In the genomic region with DNA sequence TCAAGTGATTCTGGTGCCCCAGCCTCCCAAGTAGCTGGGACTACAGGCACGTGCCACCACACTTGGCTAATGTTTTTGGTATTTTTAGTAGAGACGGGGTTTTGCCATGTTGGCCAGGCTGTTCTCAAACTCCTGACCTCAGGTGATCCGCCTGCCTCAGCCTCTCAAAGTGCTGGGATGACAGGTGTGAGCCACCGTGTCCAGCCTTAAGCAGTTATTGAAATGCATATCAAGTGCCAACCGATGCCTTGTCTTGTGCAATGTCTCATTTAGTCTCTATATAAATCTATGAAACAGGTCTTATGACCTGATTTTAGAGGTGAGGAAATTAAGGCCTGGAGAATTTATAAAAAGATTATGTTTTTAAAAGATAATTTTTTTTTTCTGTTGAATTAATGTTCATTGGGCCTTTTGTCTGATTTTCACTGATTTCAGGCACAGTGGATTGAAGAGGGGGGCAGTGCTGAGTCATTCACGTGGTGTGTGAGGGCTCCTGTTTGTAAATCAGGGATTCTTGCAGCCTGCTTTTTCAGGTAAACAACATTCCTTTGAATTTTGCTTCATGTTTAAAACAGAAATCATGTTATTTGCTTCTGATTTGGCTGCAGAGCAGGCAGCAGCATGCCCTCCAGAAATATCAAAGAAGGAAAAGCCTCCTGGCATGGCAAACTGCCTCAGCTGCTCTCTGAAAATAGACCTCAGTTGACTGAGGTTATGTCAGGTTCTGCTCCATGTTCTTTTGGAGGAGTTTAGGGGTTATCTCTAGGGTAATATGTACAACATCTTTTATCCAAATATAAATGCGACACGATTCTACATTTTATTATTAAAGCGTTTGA, we compare ENCODE assay signal across 29 cellular contexts.
DNase-seq lines count a peak whose midpoint lies in the region; ATAC-seq, FAIRE-seq and TF ChIP-seq lines count a peak whose summit lies in the region.
"Had no signal": no experiment of that assay in that cellular context is flagged by ENCODE, and none has a peak within 500 bp of the region (broad histone marks: within the 10 kb centered on the region; RNA-seq: fewer than 3 reads in every experiment).

No MANE protein-coding gene starts in this region.

- H3K9ac ChIP-seq in endodermal cell (ENCODE audit: extremely low read depth, low read length, poor library complexity, severe bottlenecking), result no peak overlapping the region
- no peak overlapping the region for H3K9ac ChIP-seq in keratinocyte (ENCODE audit: control insufficient read depth, extremely low read depth, insufficient read depth, low read length)

- H3K27ac ChIP-seq in right atrium auricular region (no peak overlapping the region), endodermal cell (ENCODE audit: low read depth, low read length) (no peak overlapping the region), keratinocyte (ENCODE audit: control insufficient read depth, insufficient read depth, low read length) (peak overlapping the region; percentile 65), dorsolateral prefrontal cortex (no peak overlapping the region)
- H3K27ac ChIP-seq in effector memory CD4-positive, alpha-beta T cell (ENCODE audit: insufficient read depth, low read length, poor library complexity, severe bottlenecking), result no peak overlapping the region
- H3K27ac ChIP-seq: lower lobe of right lung, Peyer's patch, SK-N-MC, stomach had no signal

- H3K79me2 ChIP-seq in keratinocyte (ENCODE audit: control insufficient read depth, insufficient read depth, low read length), result no peaks in the 10 kb centered on the region

- intact Hi-C loops in Right ventricle myocardium superior (cut with DNase I) (no loop called here), dorsolateral prefrontal cortex (cut with DNase I) (no loop called here)

- peak; percentile 83 for FAIRE-seq in keratinocyte (lab: Jason Lieb, UNC)
- FAIRE-seq: frontal cortex, GM18507 had no signal

- no peaks in the 10 kb centered on the region for H3K27me3 ChIP-seq in right atrium auricular region
- no peaks in the 10 kb centered on the region for H3K27me3 ChIP-seq in endodermal cell (ENCODE audit: control insufficient read depth, insufficient read depth, low read length, poor library complexity, severe bottlenecking)
- no peaks in the 10 kb centered on the region for H3K27me3 ChIP-seq in keratinocyte (ENCODE audit: control insufficient read depth, extremely low read depth, insufficient read depth, low read length)
- H3K27me3 ChIP-seq in dorsolateral prefrontal cortex, result peaks cover 0 to 14% (median 0%) of the 10 kb centered on the region in 45 donors
- no peaks in the 10 kb centered on the region for H3K27me3 ChIP-seq in effector memory CD4-positive, alpha-beta T cell (replicated peaks; ENCODE audit: control insufficient read depth, insufficient read depth, low read length, poor library complexity, severe bottlenecking)
- H3K27me3 ChIP-seq: Peyer's patch, stomach had no signal

- DNase-seq in Right ventricle myocardium superior (no peak), right atrium auricular region (ENCODE audit: low spot score) (no peak), endodermal cell (no peak), keratinocyte (ENCODE audit: low read depth, low spot score) (peak; percentile 25), dorsolateral prefrontal cortex (no peak)
- no peak for DNase-seq in activated CD4-positive, CD25-positive, alpha-beta regulatory T cell (lab: John Stamatoyannopoulos, UW)
- no peak for DNase-seq in effector memory CD4-positive, alpha-beta T cell
- DNase-seq: activated CD4-positive, alpha-beta T cell treated with anti-CD3 and anti-CD28 coated beads, Interleukin-2, amount 10 ng/mL, durations not matched to agents 24 days and 14 days; activated CD8-positive, alpha-beta memory T cell treated with anti-CD3 and anti-CD28 coated beads, Interleukin-2, amount 10 ng/mL, durations not matched to agents 7 days and 5 days; activated naive CD4-positive, alpha-beta T cell treated with anti-CD3 and anti-CD28 coated beads for 36 hours; DMS53; GDM1; GOT3; islet precursor cell; Karpas-422; lower lobe of right lung; MV-4-11; NCI-H2171 treated with DMSO at 0.1 percent for 48 hours; NCI-H524 treated with DMSO at 0.1 percent for 48 hours; Peyer's patch; stomach; T-helper 2 cell; trophoblast cell had no signal

- H3K4me3 ChIP-seq in right atrium auricular region (no peak overlapping the region), endodermal cell (ENCODE audit: low read length) (no peak overlapping the region), keratinocyte (ENCODE audit: control insufficient read depth in 2 of 3, extremely low read depth in 1 of 3, insufficient read depth in 2 of 3, low read depth in 1 of 3, low read length in 3 of 3) (peak overlapping the region in 1 of 3 experiments; percentile 32), dorsolateral prefrontal cortex (no peak overlapping the region)
- no peak overlapping the region for H3K4me3 ChIP-seq in effector memory CD4-positive, alpha-beta T cell (ENCODE audit: insufficient read depth, low read depth, low read length, poor library complexity, severe bottlenecking)
- H3K4me3 ChIP-seq: lower lobe of right lung, Peyer's patch, SK-N-MC, stomach had no signal

- H3K27ac Mint-ChIP-seq in endodermal cell, result peak overlapping the region; percentile 60
- H3K27ac Mint-ChIP-seq: activated CD4-positive, alpha-beta T cell treated with anti-CD3 and anti-CD28 coated beads, Interleukin-2, amount 10 ng/mL, durations not matched to agents 24 days and 14 days; activated CD8-positive, alpha-beta memory T cell treated with anti-CD3 and anti-CD28 coated beads, Interleukin-2, amount 10 ng/mL, durations not matched to agents 7 days and 5 days; activated naive CD4-positive, alpha-beta T cell treated with anti-CD3 and anti-CD28 coated beads for 36 hours had no signal

- 63 to 72% methylated on average over 2 to 9 of the region's 9 CpGs for WGBS in endodermal cell (ENCODE audit: insufficient coverage in 1 of 2, insufficient read length in 1 of 2), 2 experiments

- H3K9me3 Mint-ChIP-seq in endodermal cell, result no peaks in the 10 kb centered on the region
- H3K9me3 Mint-ChIP-seq: activated CD4-positive, alpha-beta T cell treated with anti-CD3 and anti-CD28 coated beads, Interleukin-2, amount 10 ng/mL, durations not matched to agents 24 days and 14 days; activated naive CD4-positive, alpha-beta T cell treated with anti-CD3 and anti-CD28 coated beads for 36 hours; central memory CD8-positive, alpha-beta T cell had no signal

- H3K9me3 ChIP-seq in right atrium auricular region, result no peaks in the 10 kb centered on the region
- no peaks in the 10 kb centered on the region for H3K9me3 ChIP-seq in endodermal cell (ENCODE audit: control insufficient read depth, low read length)
- no peaks in the 10 kb centered on the region for H3K9me3 ChIP-seq in keratinocyte (ENCODE audit: control insufficient read depth, low read depth, low read length)
- no peaks in the 10 kb centered on the region for H3K9me3 ChIP-seq in effector memory CD4-positive, alpha-beta T cell (ENCODE audit: control insufficient read depth, low read length)
- H3K9me3 ChIP-seq: lower lobe of right lung, Peyer's patch, stomach had no signal

- H4K20me1 ChIP-seq in keratinocyte (ENCODE audit: control insufficient read depth, extremely low read depth, insufficient read depth, low read length), result no peaks in the 10 kb centered on the region

- peak; percentile 94 for ATAC-seq in Right ventricle myocardium superior (ENCODE audit: poor library complexity)
- no peak for ATAC-seq in HG03432 (IDR thresholded peaks at IDR 0.05; ENCODE audit: unreplicated experiment)
- ATAC-seq: activated CD8-positive, alpha-beta memory T cell treated with anti-CD3 and anti-CD28 coated beads, Interleukin-2, amount 10 ng/mL, durations not matched to agents 7 days and 5 days; esophagus mucosa; lower lobe of right lung had no signal

- H3K27me3 Mint-ChIP-seq in endodermal cell (ENCODE audit: insufficient read depth), result no peaks in the 10 kb centered on the region
- H3K27me3 Mint-ChIP-seq: activated CD4-positive, alpha-beta T cell treated with anti-CD3 and anti-CD28 coated beads, Interleukin-2, amount 10 ng/mL, durations not matched to agents 24 days and 14 days had no signal

- no peaks in the 10 kb centered on the region for H3K9me1 ChIP-seq in keratinocyte (ENCODE audit: control insufficient read depth, extremely low read depth, insufficient read depth, low read length)

- peaks cover 0 to 9% of the 10 kb centered on the region in 2 donors for H3K4me1 ChIP-seq in right atrium auricular region
- H3K4me1 ChIP-seq in endodermal cell (ENCODE audit: control insufficient read depth, insufficient read depth, low read length), result no peaks in the 10 kb centered on the region
- peaks cover 30% of the 10 kb centered on the region for H3K4me1 ChIP-seq in keratinocyte (ENCODE audit: control insufficient read depth, extremely low read depth, insufficient read depth, low read length)
- H3K4me1 ChIP-seq in effector memory CD4-positive, alpha-beta T cell (ENCODE audit: control insufficient read depth, insufficient read depth, low read length, poor library complexity, severe bottlenecking), result no peaks in the 10 kb centered on the region
- H3K4me1 ChIP-seq: lower lobe of right lung, Peyer's patch had no signal

- peak overlapping the region; percentile 13 for H2AFZ ChIP-seq in keratinocyte (ENCODE audit: control insufficient read depth, low read length)

- peak overlapping the region; percentile 79 for H3K4me2 ChIP-seq in keratinocyte (ENCODE audit: control insufficient read depth, extremely low read depth, insufficient read depth, low read depth, low read length)

- no peak overlapping the region for H3K4me3 Mint-ChIP-seq in endodermal cell
- H3K4me3 Mint-ChIP-seq: activated CD4-positive, alpha-beta T cell treated with anti-CD3 and anti-CD28 coated beads, Interleukin-2, amount 10 ng/mL, durations not matched to agents 24 days and 14 days; activated CD8-positive, alpha-beta memory T cell treated with anti-CD3 and anti-CD28 coated beads, Interleukin-2, amount 10 ng/mL, durations not matched to agents 7 days and 5 days; activated naive CD4-positive, alpha-beta T cell treated with anti-CD3 and anti-CD28 coated beads for 36 hours; central memory CD8-positive, alpha-beta T cell had no signal

- H3K36me3 ChIP-seq in right atrium auricular region (no peaks in the 10 kb centered on the region), endodermal cell (ENCODE audit: control insufficient read depth, insufficient read depth, low read length) (no peaks in the 10 kb centered on the region), keratinocyte (ENCODE audit: control insufficient read depth in 2 of 2, extremely low read depth in 1 of 2, insufficient read depth in 2 of 2, low read length in 2 of 2) (no peaks in the 10 kb centered on the region)
- H3K36me3 ChIP-seq in effector memory CD4-positive, alpha-beta T cell (ENCODE audit: control insufficient read depth, insufficient read depth, low read length), result no peaks in the 10 kb centered on the region
- H3K36me3 ChIP-seq: lower lobe of right lung, Peyer's patch, stomach had no signal

- H3K4me1 Mint-ChIP-seq in endodermal cell, result peaks cover 11% of the 10 kb centered on the region
- H3K4me1 Mint-ChIP-seq: activated CD4-positive, alpha-beta T cell treated with anti-CD3 and anti-CD28 coated beads, Interleukin-2, amount 10 ng/mL, durations not matched to agents 24 days and 14 days; activated CD8-positive, alpha-beta memory T cell treated with anti-CD3 and anti-CD28 coated beads, Interleukin-2, amount 10 ng/mL, durations not matched to agents 7 days and 5 days; central memory CD8-positive, alpha-beta T cell had no signal

- dilution Hi-C loops in keratinocyte (cut with MboI; ENCODE audit: extremely low pct_ligation_motif_present, low sequenced_read_pairs), result no loop called here

- H3K36me3 Mint-ChIP-seq in endodermal cell (ENCODE audit: low read depth), result no peaks in the 10 kb centered on the region
- H3K36me3 Mint-ChIP-seq: activated CD8-positive, alpha-beta memory T cell treated with anti-CD3 and anti-CD28 coated beads, Interleukin-2, amount 10 ng/mL, durations not matched to agents 7 days and 5 days had no signal

- TF ChIP-seq CTCF in right atrium auricular region (IDR thresholded peaks at IDR 0.05) (no peak), endodermal cell (conservative IDR thresholded peaks at IDR 0.05) (peak; percentile 30), keratinocyte (optimal IDR thresholded peaks at IDR 0.05 in 1 of 3, IDR thresholded peaks at IDR 0.05 in 1 of 3, conservative IDR thresholded peaks at IDR 0.05 in 1 of 3; ENCODE audit: extremely low read depth in 1 of 3, insufficient read depth in 2 of 3, low read length in 3 of 3) (peak in 1 of 3 experiments; percentile 11), dorsolateral prefrontal cortex (IDR thresholded peaks at IDR 0.05 in 54 of 56, conservative IDR thresholded peaks at IDR 0.05 in 2 of 56; ENCODE audit: low read depth in 1 of 56, partially characterized antibody in 56 of 56) (peak in 5 of 56 donors; percentile 8 to 16 (median 14))
